In the genomic region with DNA sequence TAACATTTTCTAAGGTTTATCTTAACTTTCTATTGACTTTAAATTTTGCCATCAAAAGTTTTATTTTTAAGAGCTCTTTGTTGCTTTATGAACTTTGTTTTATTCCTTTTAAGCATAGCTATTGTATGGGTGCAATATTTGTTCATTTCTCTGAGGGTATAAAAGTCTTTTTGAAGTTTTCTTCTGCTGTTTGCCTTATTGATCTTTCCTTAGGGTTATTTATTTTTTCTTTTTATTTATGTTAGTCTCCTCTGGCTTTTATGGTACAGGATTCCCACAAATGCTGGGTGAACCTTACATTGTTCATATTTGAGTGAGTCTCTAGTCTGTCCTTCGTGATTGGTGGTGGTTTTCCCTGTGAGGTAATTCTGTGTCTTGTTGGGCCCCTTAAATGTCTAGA, we compare ENCODE assay signal across 29 cellular contexts.
"Had no signal": no experiment of that assay in that cellular context is flagged by ENCODE, and none has a peak within 500 bp of the region (broad histone marks: within the 10 kb centered on the region; RNA-seq: fewer than 3 reads in every experiment).

No MANE protein-coding gene starts in this region.

- ATAC-seq: naive thymus-derived CD8-positive, alpha-beta T cell; natural killer cell treated with Interleukin-12 subunit alpha and Interleukin-12 subunit beta and Interleukin-15 and Interleukin-18, amount 100 ng/mL, for 72 hours; pancreas; psoas muscle; right cardiac atrium; sciatic nerve; stimulated activated memory B cell treated with anti-CD40 and anti-IgM and Interleukin-4, amounts not matched to agents 10 μg/mL and 1 μg/mL and 100 μg/mL, for 72 hours; stimulated activated naive CD8-positive, alpha-beta T cell treated with anti-CD3 and anti-CD28 coated beads, Interleukin-15, amount 100 ng/mL, for 72 hours; stimulated activated naive CD8-positive, alpha-beta T cell treated with anti-CD3 and anti-CD28 coated beads, Interleukin-15, Interleukin-2, amounts not matched to agents 100 U/mL and 50 U/mL, for 24 hours; upper lobe of right lung had no signal

- H3K4me1 ChIP-seq: neural progenitor cell, psoas muscle, spleen, upper lobe of right lung, uterus had no signal

- H3K9me3 Mint-ChIP-seq: naive B cell; naive thymus-derived CD8-positive, alpha-beta T cell; natural killer cell treated with Interleukin-12 subunit alpha and Interleukin-12 subunit beta and Interleukin-15 and Interleukin-18, amount 100 ng/mL, for 72 hours; stimulated activated memory B cell treated with anti-CD40 and anti-IgM and Interleukin-4, amounts not matched to agents 10 μg/mL and 1 μg/mL and 100 μg/mL, for 72 hours; stimulated activated naive CD8-positive, alpha-beta T cell treated with anti-CD3 and anti-CD28 coated beads, Interleukin-15, amount 100 ng/mL, for 72 hours had no signal

- H3K27me3 ChIP-seq: neural progenitor cell, pancreas, spleen, suprapubic skin, testis, tibial artery, transverse colon, upper lobe of right lung, uterus had no signal

- H3K9me3 ChIP-seq: pancreas, psoas muscle, suprapubic skin, testis, tibial artery, transverse colon, upper lobe of right lung, uterus had no signal

- H3K27me3 Mint-ChIP-seq: naive B cell; stimulated activated memory B cell treated with anti-CD40 and anti-IgM and Interleukin-4, amounts not matched to agents 10 μg/mL and 1 μg/mL and 100 μg/mL, for 72 hours; type B pancreatic cell had no signal

- H3K27ac Mint-ChIP-seq: naive B cell; natural killer cell treated with Interleukin-12 subunit alpha and Interleukin-12 subunit beta and Interleukin-15 and Interleukin-18, amount 100 ng/mL, for 72 hours; neural progenitor cell; stimulated activated memory B cell treated with anti-CD40 and anti-IgM and Interleukin-4, amounts not matched to agents 10 μg/mL and 1 μg/mL and 100 μg/mL, for 72 hours; stimulated activated naive CD8-positive, alpha-beta T cell treated with anti-CD3 and anti-CD28 coated beads, Interleukin-15, amount 100 ng/mL, for 72 hours; type B pancreatic cell had no signal

- H3K4me3 ChIP-seq: neural progenitor cell, pancreas, psoas muscle, skin epidermis, smooth muscle cell, spleen, suprapubic skin, testis, tibial artery, transverse colon, upper lobe of right lung, uterus had no signal

- DNase-seq: naive B cell; naive thymus-derived CD8-positive, alpha-beta T cell; occipital lobe; pancreas; psoas muscle; right cardiac atrium; spleen; stimulated activated CD4-positive, alpha-beta T cell treated with anti-CD3 and anti-CD28 coated beads, Interleukin-12 subunit alpha, Interleukin-12 subunit beta, amount 100 ng/mL, for 4 hours; stimulated activated CD4-positive, alpha-beta T cell treated with anti-CD3 and anti-CD28 coated beads, Interleukin-1b, Interleukin-23, amount 100 ng/mL, for 48 hours; stimulated activated CD4-positive, alpha-beta T cell treated with anti-CD3 and anti-CD28 coated beads, Interleukin-4, amount 100 ng/mL, for 1 hour; stimulated activated CD4-positive, alpha-beta T cell treated with anti-CD3 and anti-CD28 coated beads, Interleukin-4, amount 100 ng/mL, for 4 hours; stimulated activated CD8-positive, alpha-beta memory T cell treated with anti-CD3 and anti-CD28 coated beads, Interleukin-4, amount 100 ng/mL, for 48 hours; stimulated activated naive CD4-positive, alpha-beta T cell; stimulated activated naive CD8-positive, alpha-beta T cell treated with anti-CD3 and anti-CD28 coated beads, Interleukin-15, amount 100 ng/mL, for 72 hours; stimulated activated naive CD8-positive, alpha-beta T cell treated with anti-CD3 and anti-CD28 coated beads, Interleukin-15, Interleukin-2, amounts not matched to agents 100 U/mL and 50 U/mL, for 24 hours; substantia nigra; testis; tibial artery; transverse colon; upper lobe of right lung; uterus had no signal

- H3K4me3 Mint-ChIP-seq: naive B cell; naive thymus-derived CD8-positive, alpha-beta T cell; natural killer cell treated with Interleukin-12 subunit alpha and Interleukin-12 subunit beta and Interleukin-15 and Interleukin-18, amount 100 ng/mL, for 72 hours; neural progenitor cell; stimulated activated memory B cell treated with anti-CD40 and anti-IgM and Interleukin-4, amounts not matched to agents 10 μg/mL and 1 μg/mL and 100 μg/mL, for 72 hours; stimulated activated naive CD8-positive, alpha-beta T cell treated with anti-CD3 and anti-CD28 coated beads, Interleukin-15, amount 100 ng/mL, for 72 hours; type B pancreatic cell had no signal

- H3K4me1 Mint-ChIP-seq: naive B cell; naive thymus-derived CD8-positive, alpha-beta T cell; stimulated activated memory B cell treated with anti-CD40 and anti-IgM and Interleukin-4, amounts not matched to agents 10 μg/mL and 1 μg/mL and 100 μg/mL, for 72 hours; stimulated activated naive CD8-positive, alpha-beta T cell treated with anti-CD3 and anti-CD28 coated beads, Interleukin-15, amount 100 ng/mL, for 72 hours had no signal

- H3K36me3 Mint-ChIP-seq: naive B cell; natural killer cell treated with Interleukin-12 subunit alpha and Interleukin-12 subunit beta and Interleukin-15 and Interleukin-18, amount 100 ng/mL, for 72 hours; stimulated activated memory B cell treated with anti-CD40 and anti-IgM and Interleukin-4, amounts not matched to agents 10 μg/mL and 1 μg/mL and 100 μg/mL, for 72 hours; type B pancreatic cell had no signal

- H3K36me3 ChIP-seq: neural progenitor cell, pancreas, spleen, suprapubic skin, tibial artery, transverse colon, upper lobe of right lung, uterus had no signal
